33 cellular contexts compared by ENCODE assay signal in the genomic region with DNA sequence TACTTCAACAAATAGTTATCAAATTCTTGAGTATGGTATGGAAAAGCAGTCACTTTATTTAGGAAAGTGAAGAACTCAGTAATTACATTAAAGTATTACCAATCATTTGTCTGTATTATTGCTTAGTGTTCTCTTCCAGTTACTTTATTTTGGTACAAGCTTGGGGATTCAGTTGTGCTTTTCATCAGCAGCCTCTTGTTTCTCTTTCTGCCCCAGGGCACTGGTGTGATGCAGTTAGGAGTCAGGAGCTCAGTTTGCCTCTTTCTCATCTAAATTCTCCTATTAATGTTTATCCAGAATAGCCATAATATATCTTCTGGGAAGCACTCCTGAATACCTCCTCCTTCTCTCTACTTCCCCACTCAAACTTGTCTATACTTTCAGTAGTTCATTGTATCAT.
DNase-seq lines count a peak whose midpoint lies in the region; TF ChIP-seq lines count a peak whose summit lies in the region.
"Had no signal": no experiment of that assay in that cellular context is flagged by ENCODE, and none has a peak within 500 bp of the region (broad histone marks: within the 10 kb centered on the region; RNA-seq: fewer than 3 reads in every experiment).

No MANE protein-coding gene starts in this region.

- H3K4me3 ChIP-seq in epithelial cell of esophagus (ENCODE audit: low read length), result no peak overlapping the region
- H3K4me3 ChIP-seq: colonic mucosa, gastroesophageal sphincter, hepatocyte, K562, lower lobe of right lung, MG63, mucosa of descending colon, skin epidermis, testis had no signal

- no peaks in the 10 kb centered on the region for H3K9me3 Mint-ChIP-seq in nephron progenitor cell
- H3K9me3 Mint-ChIP-seq: activated CD4-positive, alpha-beta memory T cell treated with anti-CD3 and anti-CD28 coated beads, Interleukin-2, amount 10 ng/mL, durations not matched to agents 7 days and 5 days; activated naive CD4-positive, alpha-beta T cell treated with anti-CD3 and anti-CD28 coated beads, Interleukin-2, amount 10 ng/mL, durations not matched to agents 7 days and 5 days; activated T-helper 17 cell treated with anti-CD3 and anti-CD28 coated beads, Interleukin-2, amount 50 U/mL, for 72 hours; CD8-positive, alpha-beta memory T cell; effector memory CD8-positive, alpha-beta T cell; natural killer cell had no signal

- H3K27me3 Mint-ChIP-seq in nephron progenitor cell (ENCODE audit: low read depth, poor library complexity), result no peaks in the 10 kb centered on the region
- H3K27me3 Mint-ChIP-seq: activated CD4-positive, alpha-beta memory T cell treated with anti-CD3 and anti-CD28 coated beads, Interleukin-2, amount 10 ng/mL, durations not matched to agents 7 days and 5 days; activated naive CD4-positive, alpha-beta T cell treated with anti-CD3 and anti-CD28 coated beads, Interleukin-2, amount 10 ng/mL, durations not matched to agents 7 days and 5 days; activated T-helper 17 cell treated with anti-CD3 and anti-CD28 coated beads, Interleukin-2, amount 50 U/mL, for 72 hours; CD8-positive, alpha-beta memory T cell; effector memory CD8-positive, alpha-beta T cell had no signal

- TF ChIP-seq CTCF in epithelial cell of esophagus (IDR thresholded peaks at IDR 0.05; ENCODE audit: insufficient read depth, low read depth, low read length, missing control alignments), result no peak
- TF ChIP-seq CTCF in nephron progenitor cell (IDR thresholded peaks at IDR 0.05), result no peak

- H3K27ac Mint-ChIP-seq in nephron progenitor cell, result peak overlapping the region; percentile 29
- H3K27ac Mint-ChIP-seq: activated CD4-positive, alpha-beta memory T cell treated with anti-CD3 and anti-CD28 coated beads, Interleukin-2, amount 10 ng/mL, durations not matched to agents 7 days and 5 days; activated naive CD4-positive, alpha-beta T cell treated with anti-CD3 and anti-CD28 coated beads, Interleukin-2, amount 10 ng/mL, durations not matched to agents 7 days and 5 days; activated T-helper 17 cell treated with anti-CD3 and anti-CD28 coated beads, Interleukin-2, amount 50 U/mL, for 72 hours; CD8-positive, alpha-beta memory T cell; effector memory CD8-positive, alpha-beta T cell; natural killer cell had no signal

- no peak overlapping the region for H3K4me3 Mint-ChIP-seq in nephron progenitor cell
- H3K4me3 Mint-ChIP-seq: activated CD4-positive, alpha-beta memory T cell treated with anti-CD3 and anti-CD28 coated beads, Interleukin-2, amount 10 ng/mL, durations not matched to agents 7 days and 5 days; activated naive CD4-positive, alpha-beta T cell treated with anti-CD3 and anti-CD28 coated beads, Interleukin-2, amount 10 ng/mL, durations not matched to agents 7 days and 5 days; activated T-helper 17 cell treated with anti-CD3 and anti-CD28 coated beads, Interleukin-2, amount 50 U/mL, for 72 hours; CD8-positive, alpha-beta memory T cell; effector memory CD8-positive, alpha-beta T cell; natural killer cell had no signal

- DNase-seq in EH (ENCODE audit: low read depth) (peak; percentile 33), NCI-H69 (lab: John Stamatoyannopoulos, UW) (peak; percentile 3), epithelial cell of esophagus (ENCODE audit: low read depth) (peak; percentile 17), nephron progenitor cell (no peak), posterior cingulate gyrus (no peak), hypothalamus (lab: John Stamatoyannopoulos, UW) (no peak)
- no peak for DNase-seq in stimulated activated CD4-positive, alpha-beta T cell treated with anti-CD3 and anti-CD28 coated beads, Interleukin-1b, Interleukin-23, amount 100 ng/mL, for 48 hours
- DNase-seq: activated CD4-positive, alpha-beta memory T cell treated with anti-CD3 and anti-CD28 coated beads, Interleukin-2, amount 10 ng/mL, durations not matched to agents 7 days and 5 days; activated CD4-positive, CD25-positive, alpha-beta regulatory T cell treated with anti-CD3 and anti-CD28 coated beads, Interleukin-2, amount 50 U/mL, for 72 hours; activated CD8-positive, alpha-beta memory T cell treated with anti-CD3 and anti-CD28 coated beads, Interleukin-2, amount 50 U/mL, for 4 hours; activated naive CD4-positive, alpha-beta T cell treated with anti-CD3 and anti-CD28 coated beads, Interleukin-2, amount 10 ng/mL, durations not matched to agents 7 days and 5 days; amygdala; CD8-positive, alpha-beta memory T cell; colonic mucosa; DMS 273 treated with DMSO at 0.1 percent for 48 hours; effector memory CD8-positive, alpha-beta T cell; lower lobe of right lung; mucosa of descending colon; natural killer cell; NCI-H1105 treated with DMSO at 0.1 percent for 48 hours; NCI-H1930; NCI-H524 treated with DMSO at 0.1 percent for 48 hours; retina; Right ventricle myocardium superior; stimulated activated naive CD4-positive, alpha-beta T cell treated with Interleukin-2 at 50 U/mL for 16 hours; T-helper 2 cell; testis had no signal

- peaks cover 5% of the 10 kb centered on the region for H3K36me3 Mint-ChIP-seq in nephron progenitor cell (ENCODE audit: low read depth)
- H3K36me3 Mint-ChIP-seq: natural killer cell had no signal

- H3K4me1 Mint-ChIP-seq in nephron progenitor cell, result no peaks in the 10 kb centered on the region
- H3K4me1 Mint-ChIP-seq: CD8-positive, alpha-beta memory T cell; natural killer cell had no signal

- intact Hi-C loops in posterior cingulate gyrus (cut with DNase I), result loop anchor here (2.0 kb wide), 1 partner anchor 569 kb away; no protein-coding TSS in a partner anchor

Comparison
In these comparisons a context has a peak if more than half of its experiments do, and no peak if none do; other contexts are left out.
1. DNase-seq: peak in EH (single experiment), NCI-H69 (single experiment) and epithelial cell of esophagus (single experiment); none in nephron progenitor cell (single experiment), posterior cingulate gyrus (0 of 10), stimulated activated CD4-positive, alpha-beta T cell treated with anti-CD3 and anti-CD28 coated beads, Interleukin-1b, Interleukin-23, amount 100 ng/mL, for 48 hours (single experiment) and hypothalamus (0 of 51).